ENCODE assay signal across 19 cellular contexts in the genomic region with DNA sequence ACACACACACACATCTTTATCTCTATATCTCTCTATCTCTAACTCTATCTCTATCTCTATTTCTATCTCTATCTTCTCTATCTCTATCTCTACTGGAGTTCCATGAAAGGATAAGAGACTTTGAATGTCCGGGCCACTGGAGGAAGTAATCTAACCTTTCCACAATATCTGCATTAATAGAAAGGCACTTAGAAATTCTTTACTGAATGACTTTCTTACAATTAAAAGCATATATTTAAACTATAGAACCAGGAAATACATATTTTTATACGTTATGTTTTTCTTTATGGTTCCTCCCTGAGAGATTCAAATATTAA.
A peak's percentile ranks its signal among the peaks of the same experiment; 100 is the strongest.
DNase-seq lines count a peak whose midpoint lies in the region; ATAC-seq and TF ChIP-seq lines count a peak whose summit lies in the region.
"Had no signal": no experiment of that assay in that cellular context is flagged by ENCODE, and none has a peak within 500 bp of the region (broad histone marks: within the 10 kb centered on the region; RNA-seq: fewer than 3 reads in every experiment).

No MANE protein-coding gene starts in this region.

- TF ChIP-seq RAD21 in IMR-90 (IDR thresholded peaks at IDR 0.05; ENCODE audit: low read length) (no peak), SK-N-SH (IDR thresholded peaks at IDR 0.05; ENCODE audit: low read length) (no peak)

- H4K91ac ChIP-seq in IMR-90 (ENCODE audit: insufficient read depth, low read depth, low read length) (no peak overlapping the region), mesenchymal stem cell (ENCODE audit: low read length) (no peak overlapping the region)

- H2BK15ac ChIP-seq in IMR-90 (ENCODE audit: low read depth, low read length) (no peak overlapping the region), mesenchymal stem cell (ENCODE audit: low read depth, poor library complexity, severe bottlenecking) (no peak overlapping the region)

- CTCF ChIA-PET in IMR-90 (lab: Yijun Ruan, JAX) = interaction anchor here (0.6 kb wide), 1 partner anchor 175 kb away, joined by 3 read pairs; no protein-coding TSS in a partner anchor
- CTCF ChIA-PET in SK-N-SH (lab: Yijun Ruan, JAX) = interaction anchor here (0.8 to 5.4 kb wide), 8 partner anchors 12 to 232 kb away, joined by 3 to 33 read pairs (median 6); no protein-coding TSS in a partner anchor

- no peak overlapping the region for H2BK12ac ChIP-seq in mesenchymal stem cell (ENCODE audit: low read length in 2 of 2)

- no peak overlapping the region for H3K4me2 ChIP-seq in IMR-90 (ENCODE audit: low read depth, low read length)
- peak overlapping the region; percentile 60 for H3K4me2 ChIP-seq in SK-N-SH
- peak overlapping the region; percentile 25 for H3K4me2 ChIP-seq in hepatocyte
- H3K4me2 ChIP-seq in skeletal muscle satellite cell (ENCODE audit: low read length) = peak overlapping the region; percentile 35
- no peak overlapping the region for H3K4me2 ChIP-seq in mesenchymal stem cell (ENCODE audit: low read length, poor library complexity, severe bottlenecking)

- no peaks in the 10 kb centered on the region for H3K9me3 ChIP-seq in IMR-90 (ENCODE audit: control insufficient read depth, insufficient read depth, low read length)
- H3K9me3 ChIP-seq in SK-N-SH = no peaks in the 10 kb centered on the region
- no peaks in the 10 kb centered on the region for H3K9me3 ChIP-seq in hepatocyte (ENCODE audit: low read depth)
- no peaks in the 10 kb centered on the region for H3K9me3 ChIP-seq in skeletal muscle satellite cell (replicated peaks; ENCODE audit: low read length)
- H3K9me3 ChIP-seq in mesenchymal stem cell (ENCODE audit: control insufficient read depth, low read length) = no peaks in the 10 kb centered on the region
- H3K9me3 ChIP-seq: BE2C, HAP-1, Peyer's patch had no signal

- H3K56ac ChIP-seq in IMR-90 (ENCODE audit: extremely low read depth, insufficient read depth, low read length) = no peak overlapping the region

- H3K27me3 ChIP-seq in IMR-90 (ENCODE audit: control insufficient read depth, insufficient read depth, low read length) (no peaks in the 10 kb centered on the region), SK-N-SH (ENCODE audit: insufficient read depth) (no peaks in the 10 kb centered on the region), hepatocyte (peaks cover 3% of the 10 kb centered on the region), skeletal muscle satellite cell (ENCODE audit: control insufficient read depth, insufficient read depth, low read length) (no peaks in the 10 kb centered on the region), mesenchymal stem cell (ENCODE audit: control insufficient read depth in 1 of 2, insufficient read depth in 1 of 2, low read length in 2 of 2) (no peaks in the 10 kb centered on the region)
- H3K27me3 ChIP-seq: BE2C, Peyer's patch had no signal

- H2AFZ ChIP-seq in IMR-90 (replicated peaks; ENCODE audit: low read length, poor library complexity) = no peak overlapping the region
- peak overlapping the region; percentile 66 for H2AFZ ChIP-seq in SK-N-SH (ENCODE audit: low read depth)
- H2AFZ ChIP-seq in hepatocyte = no peak overlapping the region
- H2AFZ ChIP-seq in mesenchymal stem cell (ENCODE audit: low read depth, low read length) = no peak overlapping the region

- no CpG with 5 or more reads among the region's 2 CpGs for WGBS in IMR-90 (ENCODE audit: extremely low coverage in 2 of 2, insufficient read length in 1 of 2), 2 experiments
- 11% methylated on average over 2 of the region's 2 CpGs for WGBS in SK-N-SH (ENCODE audit: low lambda C conversion rate)
- WGBS in hepatocyte (ENCODE audit: low lambda C conversion rate, missing lambda C conversion rate) = 49% methylated on average over 2 of the region's 2 CpGs
- no CpG with 5 or more reads among the region's 2 CpGs for WGBS in mesenchymal stem cell

- H3K18ac ChIP-seq in IMR-90 (ENCODE audit: low read depth, low read length) = no peak overlapping the region
- no peak overlapping the region for H3K18ac ChIP-seq in mesenchymal stem cell (ENCODE audit: low read depth in 1 of 2, low read length in 2 of 2)

- no peak overlapping the region for H2BK20ac ChIP-seq in IMR-90 (ENCODE audit: low read depth, low read length)

- H2BK5ac ChIP-seq in IMR-90 (ENCODE audit: low read depth, low read length, poor library complexity, severe bottlenecking) = no peak overlapping the region
- H2BK5ac ChIP-seq in mesenchymal stem cell (ENCODE audit: low read depth, low read length, poor library complexity, severe bottlenecking) = no peak overlapping the region

- H3K4me1 ChIP-seq in IMR-90 (ENCODE audit: control insufficient read depth, insufficient read depth, low read length) (no peaks in the 10 kb centered on the region; the same call in 1 of the 2 replicates), SK-N-SH (ENCODE audit: control insufficient read depth in 1 of 2, insufficient read depth in 2 of 2, low read depth in 1 of 2, low read length in 1 of 2) (peaks cover 32 to 37% of the 10 kb centered on the region in 2 experiments), hepatocyte (ENCODE audit: insufficient read depth) (no peaks in the 10 kb centered on the region), skeletal muscle satellite cell (ENCODE audit: control insufficient read depth, insufficient read depth, low read length) (peaks cover 5% of the 10 kb centered on the region), mesenchymal stem cell (ENCODE audit: control insufficient read depth, insufficient read depth, low read depth, low read length) (peaks cover 1% of the 10 kb centered on the region)
- H3K4me1 ChIP-seq: HAP-1, Peyer's patch had no signal

- H3K9ac ChIP-seq in IMR-90 (ENCODE audit: low read depth, low read length) (no peak overlapping the region), SK-N-SH (peak overlapping the region; percentile 43; the same call in 1 of the 2 replicates), skeletal muscle satellite cell (ENCODE audit: low read depth, low read length) (no peak overlapping the region), mesenchymal stem cell (ENCODE audit: low read length) (no peak overlapping the region)

- H3K79me1 ChIP-seq in IMR-90 (ENCODE audit: low read depth in 1 of 2, low read length in 2 of 2) (no peaks in the 10 kb centered on the region), mesenchymal stem cell (replicated peaks; ENCODE audit: low read length, poor library complexity, severe bottlenecking) (no peaks in the 10 kb centered on the region)

- H3K23ac ChIP-seq in IMR-90 (ENCODE audit: low read depth, low read length) = no peak overlapping the region
- H3K23ac ChIP-seq in mesenchymal stem cell (ENCODE audit: low read length in 2 of 2) = no peak overlapping the region

- dilution Hi-C loops in IMR-90 (cut with HindIII; ENCODE audit: low sequenced_read_pairs, unreplicated experiment) = no loop called here

- no peak overlapping the region for H4K8ac ChIP-seq in IMR-90 (ENCODE audit: low read depth in 2 of 2, low read length in 2 of 2)
- no peak overlapping the region for H4K8ac ChIP-seq in mesenchymal stem cell (ENCODE audit: low read length)

- H3F3A ChIP-seq in SK-N-SH (replicated peaks; ENCODE audit: insufficient read depth) = peaks cover 28% of the 10 kb centered on the region

- intact Hi-C loops in IMR-90 (cut with micrococcal nuclease) = no loop called here

- DNase-seq in IMR-90 (no peak), SK-N-SH (no peak), hepatocyte (ENCODE audit: low spot score) (no peak), NCI-H1105 (lab: John Stamatoyannopoulos, UW) (no peak), mesenchymal stem cell (no peak), medulla oblongata (ENCODE audit: extremely low spot score) (no peak)
- DNase-seq: BE2C; CD4-positive, alpha-beta T cell; DMS53; Karpas-422; NCI-H1105 treated with DMSO at 0.1 percent for 48 hours; NCI-H1694 treated with DMSO at 0.1 percent for 48 hours; NCI-H2107; NCI-H2227 treated with DMSO at 0.1 percent for 48 hours; NCI-H524 treated with DMSO at 0.1 percent for 48 hours; Peyer's patch; Right ventricle myocardium superior had no signal

- H2AK5ac ChIP-seq in IMR-90 (ENCODE audit: low read depth, low read length) (0 out of 2 replicates have a peak overlapping the region, but pooled peaks have one; percentile 83), mesenchymal stem cell (ENCODE audit: low read length, severe bottlenecking) (no peak overlapping the region)

- H3K9me2 ChIP-seq in SK-N-SH (no peaks in the 10 kb centered on the region), hepatocyte (replicated peaks; ENCODE audit: insufficient read depth) (no peaks in the 10 kb centered on the region)

- peak overlapping the region; percentile 54; the same call in 1 of the 2 replicates for H2BK120ac ChIP-seq in IMR-90 (ENCODE audit: low read depth, low read length)
- no peak overlapping the region for H2BK120ac ChIP-seq in mesenchymal stem cell (ENCODE audit: low read depth, low read length)

- H4K20me1 ChIP-seq in IMR-90 (ENCODE audit: insufficient read depth, low read length) (no peaks in the 10 kb centered on the region), SK-N-SH (ENCODE audit: insufficient read depth) (no peaks in the 10 kb centered on the region), hepatocyte (ENCODE audit: insufficient read depth, poor library complexity, severe bottlenecking) (no peaks in the 10 kb centered on the region)

- no peaks in the 10 kb centered on the region for H3K36me3 ChIP-seq in IMR-90 (ENCODE audit: control insufficient read depth, insufficient read depth, low read length)
- no peaks in the 10 kb centered on the region for H3K36me3 ChIP-seq in SK-N-SH (replicated peaks in 1 of 2; ENCODE audit: control insufficient read depth in 1 of 2, insufficient read depth in 2 of 2, low read length in 1 of 2)
- no peaks in the 10 kb centered on the region for H3K36me3 ChIP-seq in hepatocyte (replicated peaks; ENCODE audit: insufficient read depth, low read depth)
- no peaks in the 10 kb centered on the region for H3K36me3 ChIP-seq in skeletal muscle satellite cell (ENCODE audit: insufficient read depth, low read length)
- H3K36me3 ChIP-seq in mesenchymal stem cell (ENCODE audit: control insufficient read depth in 1 of 2, insufficient read depth in 2 of 2, low read depth in 1 of 2, low read length in 2 of 2) = no peaks in the 10 kb centered on the region
- H3K36me3 ChIP-seq: BE2C, HAP-1, Peyer's patch had no signal

- H3K14ac ChIP-seq in IMR-90 (replicated peaks; ENCODE audit: low read depth, low read length) (no peak overlapping the region; the same call in 1 of the 2 replicates), mesenchymal stem cell (ENCODE audit: low read length in 2 of 2) (no peak overlapping the region)

- no peak overlapping the region for H2AK9ac ChIP-seq in IMR-90 (replicated peaks; ENCODE audit: low read depth, low read length, poor library complexity)

- ATAC-seq in IMR-90 (ENCODE audit: low read depth) = no peak

- in situ Hi-C loops in IMR-90 (cut with MboI; ENCODE audit: low sequenced_read_pairs) = no loop called here

- no TSS peak for BruUV-seq in IMR-90 (replicated peaks; lab: Mats Ljungman, UMichigan)

- TF ChIP-seq EP300 in SK-N-SH (IDR thresholded peaks at IDR 0.05; ENCODE audit: borderline replicate concordance in 1 of 2, low read depth in 1 of 2, low read length in 1 of 2) = no peak; a peak in 1 of 4 replicates

- H3K4ac ChIP-seq in IMR-90 (ENCODE audit: low read depth, low read length) (0 out of 2 replicates have a peak overlapping the region, but pooled peaks have one; percentile 64), mesenchymal stem cell (ENCODE audit: low read depth in 1 of 2, low read length in 2 of 2) (no peak overlapping the region)

- POLR2A ChIA-PET in IMR-90 (lab: Charles Lee; ENCODE audit: unreplicated experiment) = no interaction called here
- POLR2A ChIA-PET in SK-N-SH (lab: Yijun Ruan, JAX) = interaction anchor here (1.2 kb wide), 1 partner anchor 19 kb away, joined by 4 read pairs; no protein-coding TSS in a partner anchor

- TF ChIP-seq CTCF in IMR-90 (conservative IDR thresholded peaks at IDR 0.05; ENCODE audit: low read depth, low read length) = no peak
- TF ChIP-seq CTCF in SK-N-SH (IDR thresholded peaks at IDR 0.05) = no peak
- TF ChIP-seq CTCF in hepatocyte (IDR thresholded peaks at IDR 0.05; ENCODE audit: poor library complexity) = no peak

- H3K27ac ChIP-seq in IMR-90 (ENCODE audit: insufficient read depth, low read length) = no peak overlapping the region
- peak overlapping the region; percentile 59 to 77 for H3K27ac ChIP-seq in SK-N-SH (ENCODE audit: low read depth in 2 of 2, low read length in 1 of 2)
- H3K27ac ChIP-seq in hepatocyte = no peak overlapping the region
- no peak overlapping the region for H3K27ac ChIP-seq in mesenchymal stem cell (ENCODE audit: low read length, poor library complexity, severe bottlenecking)
- H3K27ac ChIP-seq: Peyer's patch had no signal

- no peak overlapping the region for H4K5ac ChIP-seq in IMR-90 (ENCODE audit: low read depth, low read length)

- peaks cover 10% of the 10 kb centered on the region; the same call in 1 of the 2 replicates for H3K9me1 ChIP-seq in IMR-90 (ENCODE audit: insufficient read depth, low read length)

- H3K4me3 ChIP-seq in IMR-90 (ENCODE audit: insufficient read depth, low read depth, low read length) (no peak overlapping the region), SK-N-SH (ENCODE audit: low read depth in 2 of 2, low read length in 1 of 2) (peak overlapping the region in 1 of 2 experiments; percentile 25; a peak in 1 of 4 replicates), hepatocyte (no peak overlapping the region), skeletal muscle satellite cell (ENCODE audit: low read length) (no peak overlapping the region), mesenchymal stem cell (ENCODE audit: insufficient read depth in 1 of 2, low read depth in 1 of 2, low read length in 2 of 2) (no peak overlapping the region)
- H3K4me3 ChIP-seq: HAP-1, Peyer's patch had no signal

- no peak for TF ChIP-seq POLR2A in IMR-90 (IDR thresholded peaks at IDR 0.05; ENCODE audit: low read depth, low read length)

- H3K79me2 ChIP-seq in SK-N-SH (ENCODE audit: insufficient read depth) (no peaks in the 10 kb centered on the region), hepatocyte (no peaks in the 10 kb centered on the region)

Comparison
In these comparisons a context has a peak if more than half of its experiments do, and no peak if none do; other contexts are left out.
1. H3K27ac ChIP-seq: peak in SK-N-SH (2 of 2); none in IMR-90 (single experiment), hepatocyte (single experiment) and mesenchymal stem cell (single experiment).
2. H3K4me2 ChIP-seq: peak in SK-N-SH (single experiment), hepatocyte (single experiment) and skeletal muscle satellite cell (single experiment); none in IMR-90 (single experiment) and mesenchymal stem cell (single experiment).